In genomic region chr12:29735604-29736003, GRCh38 we compare ENCODE assay signal across 15 cellular contexts. TPM values are rescaled to one million over a fixed set of nuclear protein-coding genes. Genes with fewer than 3 reads are reported as not detected.
A peak's percentile ranks its signal among the peaks of the same experiment; 100 is the strongest.
DNase-seq lines count a peak whose midpoint lies in the region; ATAC-seq and TF ChIP-seq lines count a peak whose summit lies in the region.
"Had no signal": no experiment of that assay in that cellular context is flagged by ENCODE, and none has a peak within 500 bp of the region (broad histone marks: within the 10 kb centered on the region; RNA-seq: fewer than 3 reads in every experiment).

No MANE protein-coding gene starts in this region.

- intact Hi-C loops in MCF 10A (cut with micrococcal nuclease) (no loop called here), breast epithelium (cut with DNase I; ENCODE audit: low total_unique reads) (no loop called here), IMR-90 (cut with micrococcal nuclease) (no loop called here), psoas muscle (cut with DNase I) (no loop called here), transverse colon (cut with DNase I; ENCODE audit: low total_unique reads) (no loop called here), left lung (cut with DNase I) (no loop called here)

- H4K20me1 ChIP-seq in IMR-90 (ENCODE audit: insufficient read depth, low read length), result peaks cover 3% of the 10 kb centered on the region; the same call in 1 of the 2 replicates
- H4K20me1 ChIP-seq: BLaER1 treated with 17β-estradiol and CSF1 and Interleukin-3, amounts not matched to agents 10 nM and 100 nM had no signal

- CTCF ChIA-PET in MCF 10A (lab: Yijun Ruan, JAX), result interaction anchor here (0.9 kb wide), 1 partner anchor 8 kb away, joined by 3 read pairs; no protein-coding TSS in a partner anchor
- CTCF ChIA-PET in IMR-90 (lab: Yijun Ruan, JAX), result no interaction called here

- H2AK5ac ChIP-seq in IMR-90 (ENCODE audit: low read depth, low read length), result peak overlapping the region; percentile 63

- POLR2A ChIA-PET in MCF 10A (lab: Yijun Ruan, JAX), result interaction anchor here (0.9 to 3.2 kb wide), 5 partner anchors 8 to 47 kb away, joined by 3 to 21 read pairs (median 5); no protein-coding TSS in a partner anchor
- POLR2A ChIA-PET in IMR-90 (lab: Charles Lee; ENCODE audit: unreplicated experiment), result no interaction called here

- H3K18ac ChIP-seq in IMR-90 (ENCODE audit: low read depth, low read length), result no peak overlapping the region; the same call in 1 of the 2 replicates

- H2BK20ac ChIP-seq in IMR-90 (ENCODE audit: low read depth, low read length), result no peak overlapping the region; the same call in 1 of the 2 replicates

- H4K5ac ChIP-seq in IMR-90 (ENCODE audit: low read depth, low read length), result no peak overlapping the region; the same call in 1 of the 2 replicates

- H3K4me3 Mint-ChIP-seq in MCF 10A (ENCODE audit: unreplicated experiment), result no peak overlapping the region
- H3K4me3 Mint-ChIP-seq: CD4-positive, CD25-positive, alpha-beta regulatory T cell; HFFc6 had no signal

- no peak overlapping the region for H3K4me2 ChIP-seq in IMR-90 (ENCODE audit: low read depth, low read length)
- H3K4me2 ChIP-seq: BLaER1 treated with 17β-estradiol and CSF1 and Interleukin-3, amounts not matched to agents 10 nM and 100 nM had no signal

- BruUV-seq in MCF 10A (replicated peaks; lab: Mats Ljungman, UMichigan), result no TSS peak
- no TSS peak for BruUV-seq in IMR-90 (replicated peaks; lab: Mats Ljungman, UMichigan)

- dilution Hi-C loops in IMR-90 (cut with HindIII; ENCODE audit: low sequenced_read_pairs, unreplicated experiment), result no loop called here

- no peak overlapping the region for H2AFZ ChIP-seq in IMR-90 (replicated peaks; ENCODE audit: low read length, poor library complexity)

- H3K4me1 Mint-ChIP-seq in MCF 10A (ENCODE audit: insufficient read depth, unreplicated experiment), result peaks cover 35% of the 10 kb centered on the region
- H3K4me1 Mint-ChIP-seq: CD4-positive, CD25-positive, alpha-beta regulatory T cell had no signal

- H3K27me3 ChIP-seq in breast epithelium (no peaks in the 10 kb centered on the region), IMR-90 (ENCODE audit: control insufficient read depth, insufficient read depth, low read length) (no peaks in the 10 kb centered on the region), psoas muscle (ENCODE audit: insufficient read depth in 3 of 3, low read length in 2 of 3) (no peaks in the 10 kb centered on the region), stomach smooth muscle (ENCODE audit: control insufficient read depth in 1 of 2, insufficient read depth in 2 of 2, low read length in 2 of 2) (no peaks in the 10 kb centered on the region), transverse colon (no peaks in the 10 kb centered on the region), left lung (no peaks in the 10 kb centered on the region)
- H3K27me3 ChIP-seq: BLaER1 treated with 17β-estradiol and CSF1 and Interleukin-3, amounts not matched to agents 10 nM and 100 nM had no signal

- no peak overlapping the region for H3K56ac ChIP-seq in IMR-90 (ENCODE audit: extremely low read depth, insufficient read depth, low read length)

- no peak overlapping the region for H3K4ac ChIP-seq in IMR-90 (ENCODE audit: low read depth, low read length)

- no peak overlapping the region for H2BK120ac ChIP-seq in IMR-90 (ENCODE audit: low read depth, low read length)

- no peaks in the 10 kb centered on the region for H3K36me3 ChIP-seq in breast epithelium
- H3K36me3 ChIP-seq in IMR-90 (ENCODE audit: control insufficient read depth, insufficient read depth, low read length), result peaks cover 13% of the 10 kb centered on the region
- H3K36me3 ChIP-seq in psoas muscle (ENCODE audit: insufficient read depth in 1 of 2, low read depth in 1 of 2), result no peaks in the 10 kb centered on the region
- H3K36me3 ChIP-seq in stomach smooth muscle (ENCODE audit: control insufficient read depth in 2 of 2, insufficient read depth in 2 of 2, low read length in 2 of 2), result peaks cover 5 to 6% of the 10 kb centered on the region in 2 donors
- no peaks in the 10 kb centered on the region for H3K36me3 ChIP-seq in transverse colon
- no peaks in the 10 kb centered on the region for H3K36me3 ChIP-seq in left lung
- H3K36me3 ChIP-seq: BLaER1 treated with 17β-estradiol and CSF1 and Interleukin-3, amounts not matched to agents 10 nM and 100 nM had no signal

- H2BK15ac ChIP-seq in IMR-90 (ENCODE audit: low read depth, low read length), result no peak overlapping the region

- H3K4me3 ChIP-seq in breast epithelium (no peak overlapping the region), IMR-90 (ENCODE audit: insufficient read depth, low read depth, low read length) (no peak overlapping the region), psoas muscle (no peak overlapping the region), stomach smooth muscle (ENCODE audit: low read length in 2 of 2) (peak overlapping the region in 1 of 2 donors; percentile 22), transverse colon (no peak overlapping the region), left lung (no peak overlapping the region)
- H3K4me3 ChIP-seq: BLaER1 treated with 17β-estradiol and CSF1 and Interleukin-3, amounts not matched to agents 10 nM and 100 nM had no signal

- no peak for TF ChIP-seq RAD21 in IMR-90 (IDR thresholded peaks at IDR 0.05; ENCODE audit: low read length)

- H3K9me3 ChIP-seq in breast epithelium, result no peaks in the 10 kb centered on the region
- no peaks in the 10 kb centered on the region for H3K9me3 ChIP-seq in IMR-90 (ENCODE audit: control insufficient read depth, insufficient read depth, low read length)
- H3K9me3 ChIP-seq in psoas muscle, result no peaks in the 10 kb centered on the region
- no peaks in the 10 kb centered on the region for H3K9me3 ChIP-seq in stomach smooth muscle (ENCODE audit: control insufficient read depth in 2 of 2, low read length in 2 of 2)
- no peaks in the 10 kb centered on the region for H3K9me3 ChIP-seq in transverse colon
- no peaks in the 10 kb centered on the region for H3K9me3 ChIP-seq in left lung
- H3K9me3 ChIP-seq: BLaER1 treated with 17β-estradiol and CSF1 and Interleukin-3, amounts not matched to agents 10 nM and 100 nM had no signal

- H3K4me1 ChIP-seq in breast epithelium (no peaks in the 10 kb centered on the region), IMR-90 (ENCODE audit: control insufficient read depth, insufficient read depth, low read length) (peaks cover 11% of the 10 kb centered on the region), psoas muscle (peaks cover 90% of the 10 kb centered on the region), stomach smooth muscle (ENCODE audit: control insufficient read depth, insufficient read depth, low read length) (peaks cover 43% of the 10 kb centered on the region), transverse colon (peaks cover 0 to 20% (median 7%) of the 10 kb centered on the region in 4 donors), left lung (no peaks in the 10 kb centered on the region)

- no peak for TF ChIP-seq EP300 in transverse colon (IDR thresholded peaks at IDR 0.05; ENCODE audit: low read depth)

- H3K27ac ChIP-seq in breast epithelium, result no peak overlapping the region
- no peak overlapping the region for H3K27ac ChIP-seq in IMR-90 (ENCODE audit: insufficient read depth, low read length)
- peak overlapping the region; percentile 77 for H3K27ac ChIP-seq in psoas muscle
- peak overlapping the region; percentile 42 for H3K27ac ChIP-seq in stomach smooth muscle (ENCODE audit: low read length)
- H3K27ac ChIP-seq in transverse colon, result no peak overlapping the region
- no peak overlapping the region for H3K27ac ChIP-seq in left lung
- H3K27ac ChIP-seq: BLaER1 treated with 17β-estradiol and CSF1 and Interleukin-3, amounts not matched to agents 10 nM and 100 nM had no signal

- TF ChIP-seq CTCF in MCF 10A (IDR thresholded peaks at IDR 0.05; ENCODE audit: unreplicated experiment) (no peak), breast epithelium (IDR thresholded peaks at IDR 0.05) (no peak), IMR-90 (conservative IDR thresholded peaks at IDR 0.05; ENCODE audit: low read depth, low read length) (no peak), psoas muscle (IDR thresholded peaks at IDR 0.05) (no peak), transverse colon (IDR thresholded peaks at IDR 0.05) (no peak), left lung (IDR thresholded peaks at IDR 0.05) (no peak)

- H4K91ac ChIP-seq in IMR-90 (ENCODE audit: insufficient read depth, low read depth, low read length), result no peak overlapping the region

- no peaks in the 10 kb centered on the region for H3K27me3 Mint-ChIP-seq in MCF 10A (ENCODE audit: insufficient read depth, unreplicated experiment)
- H3K27me3 Mint-ChIP-seq: CD4-positive, CD25-positive, alpha-beta regulatory T cell had no signal

- no peak overlapping the region for H2BK5ac ChIP-seq in IMR-90 (ENCODE audit: low read depth, low read length, poor library complexity, severe bottlenecking)

- no peak overlapping the region for H3K23ac ChIP-seq in IMR-90 (ENCODE audit: low read depth, low read length)

- in situ Hi-C loops in IMR-90 (cut with MboI; ENCODE audit: low sequenced_read_pairs), result no loop called here
- in situ Hi-C loops in transverse colon (cut with MboI; ENCODE audit: low pct_ligation_motif_present in 1 of 4, low pct_unique_long_range_greater_than_20kb in 1 of 4, low sequenced_read_pairs in 3 of 4), result no loop called here

- H4K8ac ChIP-seq in IMR-90 (ENCODE audit: low read depth in 2 of 2, low read length in 2 of 2), result no peak overlapping the region

- H3K9me1 ChIP-seq in IMR-90 (ENCODE audit: insufficient read depth, low read length), result peaks cover 14% of the 10 kb centered on the region; the same call in 1 of the 2 replicates

- WGBS in IMR-90 (ENCODE audit: extremely low coverage in 2 of 2, insufficient read length in 1 of 2), 2 experiments, result no CpG with 5 or more reads among the region's 7 CpGs
- WGBS in psoas muscle, 3 donors, result 62 to 80% (median 66%) methylated on average over 7 of the region's 7 CpGs
- WGBS in transverse colon (ENCODE audit: low coverage in 1 of 2), 2 donors, result 75 to 77% methylated on average over 6 to 7 of the region's 7 CpGs

- H3K9ac ChIP-seq in IMR-90 (ENCODE audit: low read depth, low read length) (no peak overlapping the region), stomach smooth muscle (ENCODE audit: low read length in 2 of 2) (no peak overlapping the region)
- H3K9ac ChIP-seq: BLaER1 treated with 17β-estradiol and CSF1 and Interleukin-3, amounts not matched to agents 10 nM and 100 nM had no signal

- no peak for ATAC-seq in IMR-90 (ENCODE audit: low read depth)
- ATAC-seq in psoas muscle, result no peak
- ATAC-seq in GM21529 (IDR thresholded peaks at IDR 0.05; ENCODE audit: unreplicated experiment), result no peak
- ATAC-seq in left lung, result no peak

- no peaks in the 10 kb centered on the region for H3K9me3 Mint-ChIP-seq in MCF 10A (ENCODE audit: unreplicated experiment)

- peaks cover 4 to 42% of the 10 kb centered on the region in 2 experiments; a peak in 2 of 4 replicates for H3K79me1 ChIP-seq in IMR-90 (ENCODE audit: low read depth in 1 of 2, low read length in 2 of 2)

- TF ChIP-seq POLR2A in breast epithelium (IDR thresholded peaks at IDR 0.05) (no peak), IMR-90 (IDR thresholded peaks at IDR 0.05; ENCODE audit: low read depth, low read length) (no peak), transverse colon (IDR thresholded peaks at IDR 0.05) (no peak)

- H2AK9ac ChIP-seq in IMR-90 (replicated peaks; ENCODE audit: low read depth, low read length, poor library complexity), result no peak overlapping the region

- DNase-seq in MCF 10A (ENCODE audit: unreplicated experiment) (peak; percentile 62), breast epithelium (ENCODE audit: low spot score in 2 of 2) (no peak), IMR-90 (no peak), psoas muscle (no peak), transverse colon (no peak), left lung (no peak)
- DNase-seq: 8988T; ACHN; CD4-positive, CD25-positive, alpha-beta regulatory T cell; DMS53; HCEC 1CT; HFFc6 had no signal

- H3K14ac ChIP-seq in IMR-90 (replicated peaks; ENCODE audit: low read depth, low read length), result no peak overlapping the region

- peaks cover 86% of the 10 kb centered on the region for H3K36me3 Mint-ChIP-seq in MCF 10A (ENCODE audit: insufficient read depth, unreplicated experiment)
- H3K36me3 Mint-ChIP-seq: CD4-positive, CD25-positive, alpha-beta regulatory T cell had no signal

- no peak overlapping the region for H3K27ac Mint-ChIP-seq in MCF 10A (ENCODE audit: low read depth, unreplicated experiment)
- H3K27ac Mint-ChIP-seq: CD4-positive, CD25-positive, alpha-beta regulatory T cell; HFFc6 had no signal

RNA-seq across cellular contexts. Expression of gene TMTC1, which starts 48.1 kb away (rescaled TPM):
- total RNA-seq in MCF 10A (2022) (100 and 109 TPM in 2 replicates), breast epithelium (10 to 100 TPM; 49.9 to 87.2 (median 71.8) TPM), IMR-90 (2012; rRNA removed) (31.9 and 36.4 TPM in 2 replicates), psoas muscle (10 to 100 TPM; 30.4 to 45.8 (median 39.5) TPM), transverse colon (10 to 100 TPM; 10.2 to 26.9 (median 16.9) TPM), left lung (10 to 100 TPM in 1 of 2 donors, 1 to 10 TPM in 1; 9.5 to 37.7 TPM)
- polyA plus RNA-seq in IMR-90 (2012; rRNA removed) (10.6 and 12.5 TPM in 2 replicates), psoas muscle (10 to 100 TPM; 15.8 to 29.8 (median 24.7) TPM)
- 6.4 and 7.7 TPM in 2 replicates for polyA plus RNA-seq in IMR-90 (2012; cell fraction: cytosol; rRNA removed)
- 4.2 and 12.2 TPM in 2 replicates for polyA plus RNA-seq in IMR-90 (2012; cell fraction: nucleus; rRNA removed; ENCODE audit: low replicate concordance)
- total RNA-seq: CD4-positive, CD25-positive, alpha-beta regulatory T cell; HFFc6 had no signal
- polyA plus RNA-seq: CD4-positive, CD25-positive, alpha-beta regulatory T cell had no signal

Comparison
In these comparisons a context has a peak if more than half of its experiments do, and no peak if none do; other contexts are left out.
1. H3K27ac ChIP-seq: peak in psoas muscle (single experiment) and stomach smooth muscle (single experiment); none in breast epithelium (0 of 2), IMR-90 (single experiment), transverse colon (0 of 4) and left lung (0 of 2).